In the genomic region with DNA sequence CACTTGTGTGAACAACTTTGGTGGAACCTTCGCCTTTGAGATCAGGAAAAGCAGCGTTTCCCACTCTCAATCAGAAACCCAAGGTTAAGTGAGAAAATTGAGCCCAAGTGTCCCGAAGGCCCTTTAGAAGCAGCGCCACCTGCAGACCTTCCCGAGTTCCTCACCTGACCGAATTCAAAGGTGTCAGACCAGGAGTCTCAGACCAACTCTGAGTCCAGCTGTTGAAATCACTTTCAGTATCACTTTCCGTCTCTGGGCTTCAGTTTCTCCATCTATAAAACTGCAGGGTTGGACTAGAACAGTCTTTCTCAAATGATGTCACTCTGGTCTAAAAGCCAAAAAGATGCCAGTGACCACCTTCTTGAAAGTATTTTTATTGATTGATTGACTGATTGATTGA, we compare ENCODE assay signal across 9 cellular contexts. TPM values are rescaled to one million over a fixed set of nuclear protein-coding genes. Genes with fewer than 3 reads are reported as not detected.
A peak's percentile ranks its signal among the peaks of the same experiment; 100 is the strongest.
DNase-seq lines count a peak whose midpoint lies in the region; ATAC-seq and TF ChIP-seq lines count a peak whose summit lies in the region.
"Had no signal": no experiment of that assay in that cellular context is flagged by ENCODE, and none has a peak within 500 bp of the region (broad histone marks: within the 10 kb centered on the region; RNA-seq: fewer than 3 reads in every experiment).

No MANE protein-coding gene starts in this region.

- H3K4me3 Mint-ChIP-seq in T-helper 17 cell: no peak overlapping the region

- H3F3A ChIP-seq in DOHH2 (ENCODE audit: control insufficient read depth, insufficient read depth): peaks cover 52% of the 10 kb centered on the region

- H3K9me3 ChIP-seq in DOHH2 (ENCODE audit: control insufficient read depth, insufficient read depth, low read length) (no peaks in the 10 kb centered on the region), T-helper 17 cell (ENCODE audit: control insufficient read depth, low read length, poor library complexity, severe bottlenecking) (no peaks in the 10 kb centered on the region)
- H3K9me3 ChIP-seq: SJSA1 had no signal

- peak overlapping the region; percentile 16 for H3K4me3 ChIP-seq in DOHH2 (ENCODE audit: low read length)
- H3K4me3 ChIP-seq: SJSA1 had no signal

- no peaks in the 10 kb centered on the region for H3K79me2 ChIP-seq in DOHH2 (ENCODE audit: control insufficient read depth, low read length)

- DNase-seq in GM19238 (ENCODE audit: insufficient read length, low spot score): peak; percentile 70
- DNase-seq in T-helper 17 cell: no peak
- peak; percentile 42 to 78 for DNase-seq in left colon
- DNase-seq in kidney glomerular epithelial cell (lab: John Stamatoyannopoulos, UW): no peak
- no peak for DNase-seq in NCI-H524 (lab: John Stamatoyannopoulos, UW)
- DNase-seq in NCI-H1048 (lab: John Stamatoyannopoulos, UW): no peak

- no peaks in the 10 kb centered on the region for H4K20me1 ChIP-seq in DOHH2 (ENCODE audit: control insufficient read depth, insufficient read depth, low read depth, low read length)

- H3K27me3 ChIP-seq in DOHH2 (ENCODE audit: control insufficient read depth, low read length): no peaks in the 10 kb centered on the region
- H3K27me3 ChIP-seq: SJSA1 had no signal

- peak overlapping the region; percentile 93 for H3K27ac ChIP-seq in DOHH2 (ENCODE audit: low read depth, low read length)
- H3K27ac ChIP-seq: SJSA1 had no signal

- peak overlapping the region; percentile 29 for H3K27ac Mint-ChIP-seq in T-helper 17 cell

- peaks cover 22% of the 10 kb centered on the region for H3K36me3 ChIP-seq in DOHH2 (ENCODE audit: control insufficient read depth, low read length)
- H3K36me3 ChIP-seq: SJSA1 had no signal

- ATAC-seq in HG03064 (IDR thresholded peaks at IDR 0.05; ENCODE audit: low read depth, unreplicated experiment): peak; percentile 74
- peak; percentile 47 for ATAC-seq in T-helper 17 cell
- ATAC-seq in left colon: peak; percentile 86

- peaks cover 98% of the 10 kb centered on the region for H3K4me1 ChIP-seq in DOHH2 (ENCODE audit: control insufficient read depth, low read length)
- H3K4me1 ChIP-seq: SJSA1 had no signal

- H3K36me3 Mint-ChIP-seq in T-helper 17 cell (ENCODE audit: low read depth): no peaks in the 10 kb centered on the region

- H3K4me2 ChIP-seq in DOHH2 (ENCODE audit: low read length): peak overlapping the region; percentile 50

- intact Hi-C loops in left colon (cut with DNase I, micrococcal nuclease): no loop called here

- TF ChIP-seq CTCF in DOHH2 (IDR thresholded peaks at IDR 0.05; ENCODE audit: low read depth, low read length, poor library complexity, severe bottlenecking): peak; percentile 82

- peaks cover under 1% of the 10 kb centered on the region for H3K4me1 Mint-ChIP-seq in T-helper 17 cell

- H3K27me3 Mint-ChIP-seq in T-helper 17 cell: peaks cover 7% of the 10 kb centered on the region

- no peaks in the 10 kb centered on the region for H3K9me2 ChIP-seq in DOHH2 (replicated peaks; ENCODE audit: control insufficient read depth, low read length)

RNA-seq across cellular contexts. Expression of gene GRHPR, which starts 31.7 kb away (rescaled TPM):
- total RNA-seq in T-helper 17 cell: 10 to 100 TPM; 28.9 to 29.5 TPM
- total RNA-seq in left colon: 10 to 100 TPM; 70.4 to 78.4 TPM

Comparison
In these comparisons a context has a peak if more than half of its experiments do, and no peak if none do; other contexts are left out.
1. DNase-seq: peak in GM19238 (single experiment) and left colon (2 of 2); none in T-helper 17 cell (0 of 3), kidney glomerular epithelial cell (single experiment), NCI-H524 (0 of 2) and NCI-H1048 (single experiment).
2. Peak in every context shown above with its lines, with median percentiles within 50 percentile points of each other: ATAC-seq.